Comparison of ENCODE assay signal across 23 cellular contexts in the genomic region with DNA sequence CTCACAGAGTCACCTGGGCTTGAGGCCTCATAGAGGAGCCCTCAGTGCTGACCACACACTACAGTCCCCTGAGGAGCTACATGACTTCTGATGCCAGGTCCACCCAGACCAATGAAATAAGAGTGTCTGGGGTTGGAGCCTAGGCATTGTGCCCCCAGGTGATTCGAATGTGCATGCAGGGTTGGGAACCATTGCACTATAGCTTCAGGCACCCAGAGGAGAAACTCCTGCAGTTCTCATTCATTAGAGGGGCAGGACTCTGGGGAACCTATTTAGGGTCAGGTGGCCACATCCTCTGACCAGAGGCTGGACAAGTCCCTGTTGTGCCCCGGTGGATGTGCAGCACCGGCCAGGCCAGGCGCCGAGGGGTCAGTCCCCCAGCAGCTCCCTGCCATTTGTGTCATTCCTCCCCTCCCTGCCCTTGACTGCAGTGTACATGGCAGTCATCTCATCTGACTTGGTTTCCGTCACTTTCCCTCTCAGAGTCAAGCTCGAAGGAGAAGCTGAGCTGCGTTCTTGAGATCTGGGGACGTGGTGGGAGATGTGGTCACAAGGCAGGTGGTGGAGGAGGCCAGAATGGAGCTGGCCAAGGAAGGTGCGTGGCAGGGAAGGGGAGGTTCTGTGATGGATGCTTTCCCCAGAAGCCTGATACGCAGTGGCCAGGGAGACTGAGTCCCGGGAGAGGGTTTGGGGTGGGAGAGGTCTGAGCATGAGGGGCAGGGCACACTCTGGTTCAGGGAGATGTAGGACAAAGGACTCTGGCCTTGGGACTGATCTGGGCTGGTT. TPM values are rescaled to one million over a fixed set of nuclear protein-coding genes. Genes with fewer than 3 reads are reported as not detected.
"Had no signal": no experiment of that assay in that cellular context is flagged by ENCODE, and none has a peak within 500 bp of the region (broad histone marks: within the 10 kb centered on the region; RNA-seq: fewer than 3 reads in every experiment).

No MANE protein-coding gene starts in this region.

- H3K4me3 ChIP-seq: breast epithelium, coronary artery, left ventricle myocardium inferior, smooth muscle cell, transverse colon had no signal

- H3K36me3 ChIP-seq: breast epithelium, left ventricle myocardium inferior, transverse colon had no signal

- DNase-seq: activated naive CD4-positive, alpha-beta T cell treated with anti-CD3 and anti-CD28 coated beads for 36 hours; activated naive CD8-positive, alpha-beta T cell treated with anti-CD3 and anti-CD28 coated beads, Interleukin-2, amount 10 ng/mL, durations not matched to agents 7 days and 5 days; activated T-cell treated with anti-CD3 and anti-CD28 coated beads, Interleukin-2, amount 50 U/mL, for 24 hours; amniotic stem cell; cerebellar nuclear complex; kidney glomerular epithelial cell; left ventricle myocardium inferior; mammary epithelial cell; stimulated activated CD4-positive, alpha-beta T cell treated with anti-CD3 and anti-CD28 coated beads, Interleukin-15, amount 100 ng/mL, for 24 hours; stimulated activated naive B cell treated with anti-CD40 and anti-IgM and Interleukin-4, amounts not matched to agents 10 μg/mL and 1 μg/mL and 100 μg/mL, for 72 hours; T1000; transverse colon had no signal

- H3K27me3 Mint-ChIP-seq: activated naive CD8-positive, alpha-beta T cell treated with anti-CD3 and anti-CD28 coated beads, Interleukin-2, amount 10 ng/mL, durations not matched to agents 7 days and 5 days; activated T-cell treated with anti-CD3 and anti-CD28 coated beads, Interleukin-2, amount 50 U/mL, for 24 hours; natural killer cell treated with Interleukin-12 subunit alpha and Interleukin-12 subunit beta and Interleukin-15 and Interleukin-18, amount 100 ng/mL, for 72 hours; stimulated activated naive B cell treated with anti-CD40 and anti-IgM and Interleukin-4, amounts not matched to agents 10 μg/mL and 1 μg/mL and 100 μg/mL, for 72 hours had no signal

- H3K9me3 ChIP-seq: breast epithelium, left ventricle myocardium inferior, transverse colon had no signal

- H3K4me2 ChIP-seq: smooth muscle cell had no signal

- H3K4me3 Mint-ChIP-seq: activated naive CD4-positive, alpha-beta T cell treated with anti-CD3 and anti-CD28 coated beads for 36 hours; activated naive CD8-positive, alpha-beta T cell treated with anti-CD3 and anti-CD28 coated beads, Interleukin-2, amount 10 ng/mL, durations not matched to agents 7 days and 5 days; activated T-cell treated with anti-CD3 and anti-CD28 coated beads, Interleukin-2, amount 50 U/mL, for 24 hours; natural killer cell treated with Interleukin-12 subunit alpha and Interleukin-12 subunit beta and Interleukin-15 and Interleukin-18, amount 100 ng/mL, for 72 hours; stimulated activated naive B cell treated with anti-CD40 and anti-IgM and Interleukin-4, amounts not matched to agents 10 μg/mL and 1 μg/mL and 100 μg/mL, for 72 hours; WTC11 had no signal

- H3K4me1 ChIP-seq: breast epithelium, left ventricle myocardium inferior had no signal

- H3K27ac ChIP-seq: breast epithelium, coronary artery, epithelial cell of prostate, left ventricle myocardium inferior, transverse colon had no signal

- H3K27ac Mint-ChIP-seq: activated naive CD4-positive, alpha-beta T cell treated with anti-CD3 and anti-CD28 coated beads for 36 hours; activated naive CD8-positive, alpha-beta T cell treated with anti-CD3 and anti-CD28 coated beads, Interleukin-2, amount 10 ng/mL, durations not matched to agents 7 days and 5 days; activated T-cell treated with anti-CD3 and anti-CD28 coated beads, Interleukin-2, amount 50 U/mL, for 24 hours; activated T-helper 2 cell treated with anti-CD3 and anti-CD28 coated beads, Interferon-gamma antibody, Interleukin-2, Interleukin-4, amounts not matched to agents 10 μg/mL and 5 μg/mL and 100 μg/mL, durations not matched to agents 14 hours and 24 hours and 36 hours; natural killer cell treated with Interleukin-12 subunit alpha and Interleukin-12 subunit beta and Interleukin-15 and Interleukin-18, amount 100 ng/mL, for 72 hours; stimulated activated naive B cell treated with anti-CD40 and anti-IgM and Interleukin-4, amounts not matched to agents 10 μg/mL and 1 μg/mL and 100 μg/mL, for 72 hours; WTC11 had no signal

- ATAC-seq: natural killer cell treated with Interleukin-12 subunit alpha and Interleukin-12 subunit beta and Interleukin-15 and Interleukin-18, amount 100 ng/mL, for 72 hours; sciatic nerve; stimulated activated naive B cell treated with anti-CD40 and anti-IgM and Interleukin-4, amounts not matched to agents 10 μg/mL and 1 μg/mL and 100 μg/mL, for 72 hours had no signal

- H3K27me3 ChIP-seq: breast epithelium, transverse colon had no signal

- H3K36me3 Mint-ChIP-seq: activated naive CD8-positive, alpha-beta T cell treated with anti-CD3 and anti-CD28 coated beads, Interleukin-2, amount 10 ng/mL, durations not matched to agents 7 days and 5 days; natural killer cell treated with Interleukin-12 subunit alpha and Interleukin-12 subunit beta and Interleukin-15 and Interleukin-18, amount 100 ng/mL, for 72 hours; stimulated activated naive B cell treated with anti-CD40 and anti-IgM and Interleukin-4, amounts not matched to agents 10 μg/mL and 1 μg/mL and 100 μg/mL, for 72 hours; WTC11 had no signal

- H3K9me3 Mint-ChIP-seq: activated naive CD4-positive, alpha-beta T cell treated with anti-CD3 and anti-CD28 coated beads for 36 hours; activated naive CD8-positive, alpha-beta T cell treated with anti-CD3 and anti-CD28 coated beads, Interleukin-2, amount 10 ng/mL, durations not matched to agents 7 days and 5 days; activated T-cell treated with anti-CD3 and anti-CD28 coated beads, Interleukin-2, amount 50 U/mL, for 24 hours; activated T-helper 2 cell treated with anti-CD3 and anti-CD28 coated beads, Interferon-gamma antibody, Interleukin-2, Interleukin-4, amounts not matched to agents 10 μg/mL and 5 μg/mL and 100 μg/mL, durations not matched to agents 14 hours and 24 hours and 36 hours; natural killer cell treated with Interleukin-12 subunit alpha and Interleukin-12 subunit beta and Interleukin-15 and Interleukin-18, amount 100 ng/mL, for 72 hours; stimulated activated naive B cell treated with anti-CD40 and anti-IgM and Interleukin-4, amounts not matched to agents 10 μg/mL and 1 μg/mL and 100 μg/mL, for 72 hours; WTC11 had no signal

RNA-seq across cellular contexts. Expression of gene CLDN19, which starts 6.4 kb away (rescaled TPM):
- total RNA-seq: activated naive CD4-positive, alpha-beta T cell treated with anti-CD3 and anti-CD28 coated beads for 36 hours; activated naive CD8-positive, alpha-beta T cell treated with anti-CD3 and anti-CD28 coated beads, Interleukin-2, amount 10 ng/mL, durations not matched to agents 7 days and 5 days; activated T-helper 2 cell treated with anti-CD3 and anti-CD28 coated beads, Interferon-gamma antibody, Interleukin-2, Interleukin-4, amounts not matched to agents 10 μg/mL and 5 μg/mL and 100 μg/mL, durations not matched to agents 14 hours and 24 hours and 36 hours; fibroblast of villous mesenchyme; left ventricle myocardium inferior; natural killer cell treated with Interleukin-12 subunit alpha and Interleukin-12 subunit beta and Interleukin-15 and Interleukin-18, amount 100 ng/mL, for 72 hours; T-helper 1 cell treated with Interleukin-12 subunit alpha and Interleukin-12 subunit beta and Interleukin-4 antibody, amounts not matched to agents 30 ng/mL and 1 ng/mL, for 36 hours; temporal lobe had no signal

RNA-seq across cellular contexts. Expression of gene TMEM269, which starts 51.2 kb away (rescaled TPM):
- total RNA-seq: left ventricle myocardium inferior had no signal
